Comparison of ENCODE assay signal across 3 cellular contexts in genomic region chrX:131066237-131066636, GRCh38.
TF ChIP-seq lines count a peak whose summit lies in the region.

No MANE protein-coding gene starts in this region.

TF ChIP-seq in A549, 52 proteins besides CTCF, POLR2A, EP300 and RAD21:
- TF ChIP-seq REST (IDR thresholded peaks at IDR 0.05) (peak; percentile 79; the same call in 1 of the 2 replicates), NFE2L2 (conservative IDR thresholded peaks at IDR 0.05; ENCODE audit: low read length) (no peak), CHD4 (IDR thresholded peaks at IDR 0.05; ENCODE audit: borderline replicate concordance) (no peak)

TF ChIP-seq in HCT116, 20 proteins besides CTCF, POLR2A, EP300 and RAD21:
- TF ChIP-seq REST (IDR thresholded peaks at IDR 0.05; ENCODE audit: low read depth) (peak; percentile 21; the same call in 1 of the 2 replicates), CEBPB (IDR thresholded peaks at IDR 0.05; ENCODE audit: low read depth) (no peak)

TF ChIP-seq in neural cell, 6 proteins besides CTCF, POLR2A, EP300 and RAD21 (continued from another document):
- TF ChIP-seq EZH2 (IDR thresholded peaks at IDR 0.05; ENCODE audit: borderline replicate concordance, insufficient read depth, low read length, poor library complexity, severe bottlenecking) = no peak
